In the genomic region with DNA sequence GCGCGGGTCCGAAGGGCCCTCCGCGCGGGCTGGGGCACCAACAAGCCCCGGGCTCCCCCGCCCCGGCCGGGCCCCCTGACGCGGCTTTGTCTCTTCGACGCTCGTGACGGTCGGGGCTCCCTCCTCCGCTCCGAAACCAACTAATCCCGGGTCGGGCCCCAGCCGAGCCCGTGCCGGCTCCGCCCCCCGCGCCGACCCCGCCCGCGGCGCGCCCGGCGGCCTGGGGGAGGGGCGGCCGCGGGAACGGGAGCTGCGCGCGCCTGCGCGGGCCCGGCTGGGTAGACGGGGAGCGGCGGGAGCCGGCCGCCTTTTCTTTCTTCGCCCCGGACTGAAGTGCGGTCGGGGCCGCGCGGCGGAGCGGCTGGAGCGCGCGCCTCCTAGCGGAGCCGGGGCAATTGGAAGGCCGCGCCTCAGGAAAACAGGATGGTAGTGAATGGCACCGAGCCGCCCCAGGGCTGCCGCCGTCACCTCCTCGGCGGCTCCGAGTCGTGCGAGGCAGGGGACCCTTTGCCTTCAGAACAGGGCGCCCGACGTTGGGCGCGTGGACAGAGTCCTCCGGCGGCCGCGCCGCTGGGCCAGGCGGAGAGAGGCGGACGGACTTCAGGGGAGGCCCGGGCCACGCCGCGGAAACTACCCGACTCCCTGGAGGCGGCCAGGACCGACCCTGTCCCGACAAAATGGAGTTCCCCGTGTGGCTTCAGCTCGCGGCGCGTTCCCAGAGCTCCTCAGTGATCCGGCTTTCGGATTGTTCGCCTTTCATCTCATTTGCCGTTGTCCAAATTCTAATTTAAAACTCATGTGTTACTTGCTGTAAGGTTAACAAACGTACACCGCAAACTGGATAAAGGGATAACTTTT, we compare ENCODE assay signal across 1 cellular context.
TF ChIP-seq lines count a peak whose summit lies in the region.

A gene with protein sequence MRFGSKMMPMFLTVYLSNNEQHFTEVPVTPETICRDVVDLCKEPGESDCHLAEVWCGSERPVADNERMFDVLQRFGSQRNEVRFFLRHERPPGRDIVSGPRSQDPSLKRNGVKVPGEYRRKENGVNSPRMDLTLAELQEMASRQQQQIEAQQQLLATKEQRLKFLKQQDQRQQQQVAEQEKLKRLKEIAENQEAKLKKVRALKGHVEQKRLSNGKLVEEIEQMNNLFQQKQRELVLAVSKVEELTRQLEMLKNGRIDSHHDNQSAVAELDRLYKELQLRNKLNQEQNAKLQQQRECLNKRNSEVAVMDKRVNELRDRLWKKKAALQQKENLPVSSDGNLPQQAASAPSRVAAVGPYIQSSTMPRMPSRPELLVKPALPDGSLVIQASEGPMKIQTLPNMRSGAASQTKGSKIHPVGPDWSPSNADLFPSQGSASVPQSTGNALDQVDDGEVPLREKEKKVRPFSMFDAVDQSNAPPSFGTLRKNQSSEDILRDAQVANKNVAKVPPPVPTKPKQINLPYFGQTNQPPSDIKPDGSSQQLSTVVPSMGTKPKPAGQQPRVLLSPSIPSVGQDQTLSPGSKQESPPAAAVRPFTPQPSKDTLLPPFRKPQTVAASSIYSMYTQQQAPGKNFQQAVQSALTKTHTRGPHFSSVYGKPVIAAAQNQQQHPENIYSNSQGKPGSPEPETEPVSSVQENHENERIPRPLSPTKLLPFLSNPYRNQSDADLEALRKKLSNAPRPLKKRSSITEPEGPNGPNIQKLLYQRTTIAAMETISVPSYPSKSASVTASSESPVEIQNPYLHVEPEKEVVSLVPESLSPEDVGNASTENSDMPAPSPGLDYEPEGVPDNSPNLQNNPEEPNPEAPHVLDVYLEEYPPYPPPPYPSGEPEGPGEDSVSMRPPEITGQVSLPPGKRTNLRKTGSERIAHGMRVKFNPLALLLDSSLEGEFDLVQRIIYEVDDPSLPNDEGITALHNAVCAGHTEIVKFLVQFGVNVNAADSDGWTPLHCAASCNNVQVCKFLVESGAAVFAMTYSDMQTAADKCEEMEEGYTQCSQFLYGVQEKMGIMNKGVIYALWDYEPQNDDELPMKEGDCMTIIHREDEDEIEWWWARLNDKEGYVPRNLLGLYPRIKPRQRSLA (minus strand): TSS at position 138 of the 858 bp plus-strand sequence. CDS start 267 bp downstream, outside the sequence.

TF ChIP-seq in GM12878, 131 proteins besides CTCF, POLR2A, EP300 and RAD21 (continued from another document and continues in another):
- TF ChIP-seq, protein P1, sequence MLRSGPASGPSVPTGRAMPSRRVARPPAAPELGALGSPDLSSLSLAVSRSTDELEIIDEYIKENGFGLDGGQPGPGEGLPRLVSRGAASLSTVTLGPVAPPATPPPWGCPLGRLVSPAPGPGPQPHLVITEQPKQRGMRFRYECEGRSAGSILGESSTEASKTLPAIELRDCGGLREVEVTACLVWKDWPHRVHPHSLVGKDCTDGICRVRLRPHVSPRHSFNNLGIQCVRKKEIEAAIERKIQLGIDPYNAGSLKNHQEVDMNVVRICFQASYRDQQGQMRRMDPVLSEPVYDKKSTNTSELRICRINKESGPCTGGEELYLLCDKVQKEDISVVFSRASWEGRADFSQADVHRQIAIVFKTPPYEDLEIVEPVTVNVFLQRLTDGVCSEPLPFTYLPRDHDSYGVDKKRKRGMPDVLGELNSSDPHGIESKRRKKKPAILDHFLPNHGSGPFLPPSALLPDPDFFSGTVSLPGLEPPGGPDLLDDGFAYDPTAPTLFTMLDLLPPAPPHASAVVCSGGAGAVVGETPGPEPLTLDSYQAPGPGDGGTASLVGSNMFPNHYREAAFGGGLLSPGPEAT (IDR thresholded peaks at IDR 0.05; ENCODE audit: low read depth): peak; percentile 77; the same call in 1 of the 2 replicates
- TF ChIP-seq CREM (IDR thresholded peaks at IDR 0.05; ENCODE audit: low read depth): no peak
- TF ChIP-seq SUPT20H (IDR thresholded peaks at IDR 0.05; ENCODE audit: borderline replicate concordance, control insufficient read depth, low read depth, low read length): no peak
- TF ChIP-seq BHLHE40 (IDR thresholded peaks at IDR 0.05; ENCODE audit: borderline replicate concordance in 1 of 2, low read depth in 2 of 2, low read length in 1 of 2): peak; percentile 47 to 83; a peak in 2 of 4 replicates
- TF ChIP-seq SREBF1 (IDR thresholded peaks at IDR 0.05; ENCODE audit: low read length): no peak
- 0 out of 2 replicates have a peak, but pooled peaks have one; percentile 10 for TF ChIP-seq SMC3 (IDR thresholded peaks at IDR 0.05; ENCODE audit: borderline replicate concordance, low read length)
- TF ChIP-seq, protein P2, sequence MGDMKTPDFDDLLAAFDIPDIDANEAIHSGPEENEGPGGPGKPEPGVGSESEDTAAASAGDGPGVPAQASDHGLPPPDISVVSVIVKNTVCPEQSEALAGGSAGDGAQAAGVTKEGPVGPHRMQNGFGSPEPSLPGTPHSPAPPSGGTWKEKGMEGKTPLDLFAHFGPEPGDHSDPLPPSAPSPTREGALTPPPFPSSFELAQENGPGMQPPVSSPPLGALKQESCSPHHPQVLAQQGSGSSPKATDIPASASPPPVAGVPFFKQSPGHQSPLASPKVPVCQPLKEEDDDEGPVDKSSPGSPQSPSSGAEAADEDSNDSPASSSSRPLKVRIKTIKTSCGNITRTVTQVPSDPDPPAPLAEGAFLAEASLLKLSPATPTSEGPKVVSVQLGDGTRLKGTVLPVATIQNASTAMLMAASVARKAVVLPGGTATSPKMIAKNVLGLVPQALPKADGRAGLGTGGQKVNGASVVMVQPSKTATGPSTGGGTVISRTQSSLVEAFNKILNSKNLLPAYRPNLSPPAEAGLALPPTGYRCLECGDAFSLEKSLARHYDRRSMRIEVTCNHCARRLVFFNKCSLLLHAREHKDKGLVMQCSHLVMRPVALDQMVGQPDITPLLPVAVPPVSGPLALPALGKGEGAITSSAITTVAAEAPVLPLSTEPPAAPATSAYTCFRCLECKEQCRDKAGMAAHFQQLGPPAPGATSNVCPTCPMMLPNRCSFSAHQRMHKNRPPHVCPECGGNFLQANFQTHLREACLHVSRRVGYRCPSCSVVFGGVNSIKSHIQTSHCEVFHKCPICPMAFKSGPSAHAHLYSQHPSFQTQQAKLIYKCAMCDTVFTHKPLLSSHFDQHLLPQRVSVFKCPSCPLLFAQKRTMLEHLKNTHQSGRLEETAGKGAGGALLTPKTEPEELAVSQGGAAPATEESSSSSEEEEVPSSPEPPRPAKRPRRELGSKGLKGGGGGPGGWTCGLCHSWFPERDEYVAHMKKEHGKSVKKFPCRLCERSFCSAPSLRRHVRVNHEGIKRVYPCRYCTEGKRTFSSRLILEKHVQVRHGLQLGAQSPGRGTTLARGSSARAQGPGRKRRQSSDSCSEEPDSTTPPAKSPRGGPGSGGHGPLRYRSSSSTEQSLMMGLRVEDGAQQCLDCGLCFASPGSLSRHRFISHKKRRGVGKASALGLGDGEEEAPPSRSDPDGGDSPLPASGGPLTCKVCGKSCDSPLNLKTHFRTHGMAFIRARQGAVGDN (IDR thresholded peaks at IDR 0.05): 0 out of 2 replicates have a peak, but pooled peaks have one; percentile 11
- TF ChIP-seq, protein P3, sequence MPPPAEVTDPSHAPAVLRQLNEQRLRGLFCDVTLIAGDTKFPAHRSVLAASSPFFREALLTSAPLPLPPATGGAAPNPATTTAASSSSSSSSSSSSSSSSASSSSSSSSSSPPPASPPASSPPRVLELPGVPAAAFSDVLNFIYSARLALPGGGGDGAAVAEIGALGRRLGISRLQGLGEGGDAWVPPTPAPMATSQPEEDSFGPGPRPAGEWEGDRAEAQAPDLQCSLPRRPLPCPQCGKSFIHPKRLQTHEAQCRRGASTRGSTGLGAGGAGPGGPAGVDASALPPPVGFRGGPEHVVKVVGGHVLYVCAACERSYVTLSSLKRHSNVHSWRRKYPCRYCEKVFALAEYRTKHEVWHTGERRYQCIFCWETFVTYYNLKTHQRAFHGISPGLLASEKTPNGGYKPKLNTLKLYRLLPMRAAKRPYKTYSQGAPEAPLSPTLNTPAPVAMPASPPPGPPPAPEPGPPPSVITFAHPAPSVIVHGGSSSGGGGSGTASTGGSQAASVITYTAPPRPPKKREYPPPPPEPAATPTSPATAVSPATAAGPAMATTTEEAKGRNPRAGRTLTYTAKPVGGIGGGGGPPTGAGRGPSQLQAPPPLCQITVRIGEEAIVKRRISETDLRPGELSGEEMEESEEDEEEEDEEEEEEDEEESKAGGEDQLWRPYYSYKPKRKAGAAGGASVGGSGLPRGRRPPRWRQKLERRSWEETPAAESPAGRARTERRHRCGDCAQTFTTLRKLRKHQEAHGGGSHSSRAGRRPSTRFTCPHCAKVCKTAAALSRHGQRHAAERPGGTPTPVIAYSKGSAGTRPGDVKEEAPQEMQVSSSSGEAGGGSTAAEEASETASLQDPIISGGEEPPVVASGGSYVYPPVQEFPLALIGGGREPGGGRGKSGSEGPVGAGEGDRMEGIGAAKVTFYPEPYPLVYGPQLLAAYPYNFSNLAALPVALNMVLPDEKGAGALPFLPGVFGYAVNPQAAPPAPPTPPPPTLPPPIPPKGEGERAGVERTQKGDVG (CRISPR knock-in tag; IDR thresholded peaks at IDR 0.05): no peak
- TF ChIP-seq, protein P4, sequence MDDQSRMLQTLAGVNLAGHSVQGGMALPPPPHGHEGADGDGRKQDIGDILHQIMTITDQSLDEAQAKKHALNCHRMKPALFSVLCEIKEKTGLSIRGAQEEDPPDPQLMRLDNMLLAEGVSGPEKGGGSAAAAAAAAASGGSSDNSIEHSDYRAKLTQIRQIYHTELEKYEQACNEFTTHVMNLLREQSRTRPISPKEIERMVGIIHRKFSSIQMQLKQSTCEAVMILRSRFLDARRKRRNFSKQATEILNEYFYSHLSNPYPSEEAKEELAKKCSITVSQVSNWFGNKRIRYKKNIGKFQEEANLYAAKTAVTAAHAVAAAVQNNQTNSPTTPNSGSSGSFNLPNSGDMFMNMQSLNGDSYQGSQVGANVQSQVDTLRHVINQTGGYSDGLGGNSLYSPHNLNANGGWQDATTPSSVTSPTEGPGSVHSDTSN (IDR thresholded peaks at IDR 0.05; ENCODE audit: insufficient replicate concordance, low read depth, low read length): no peak
- peak; percentile 21 for TF ChIP-seq GATAD2B (conservative IDR thresholded peaks at IDR 0.05; ENCODE audit: low read depth)
- TF ChIP-seq ZNF622 (IDR thresholded peaks at IDR 0.05): no peak
- TF ChIP-seq, protein P5, sequence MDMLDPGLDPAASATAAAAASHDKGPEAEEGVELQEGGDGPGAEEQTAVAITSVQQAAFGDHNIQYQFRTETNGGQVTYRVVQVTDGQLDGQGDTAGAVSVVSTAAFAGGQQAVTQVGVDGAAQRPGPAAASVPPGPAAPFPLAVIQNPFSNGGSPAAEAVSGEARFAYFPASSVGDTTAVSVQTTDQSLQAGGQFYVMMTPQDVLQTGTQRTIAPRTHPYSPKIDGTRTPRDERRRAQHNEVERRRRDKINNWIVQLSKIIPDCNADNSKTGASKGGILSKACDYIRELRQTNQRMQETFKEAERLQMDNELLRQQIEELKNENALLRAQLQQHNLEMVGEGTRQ (IDR thresholded peaks at IDR 0.05; ENCODE audit: borderline replicate concordance, low read depth, low read length): no peak
- TF ChIP-seq, protein P6, sequence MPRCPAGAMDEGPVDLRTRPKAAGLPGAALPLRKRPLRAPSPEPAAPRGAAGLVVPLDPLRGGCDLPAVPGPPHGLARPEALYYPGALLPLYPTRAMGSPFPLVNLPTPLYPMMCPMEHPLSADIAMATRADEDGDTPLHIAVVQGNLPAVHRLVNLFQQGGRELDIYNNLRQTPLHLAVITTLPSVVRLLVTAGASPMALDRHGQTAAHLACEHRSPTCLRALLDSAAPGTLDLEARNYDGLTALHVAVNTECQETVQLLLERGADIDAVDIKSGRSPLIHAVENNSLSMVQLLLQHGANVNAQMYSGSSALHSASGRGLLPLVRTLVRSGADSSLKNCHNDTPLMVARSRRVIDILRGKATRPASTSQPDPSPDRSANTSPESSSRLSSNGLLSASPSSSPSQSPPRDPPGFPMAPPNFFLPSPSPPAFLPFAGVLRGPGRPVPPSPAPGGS (IDR thresholded peaks at IDR 0.05; ENCODE audit: borderline replicate concordance, insufficient read depth, low read depth, low read length, poor library complexity, severe bottlenecking): no peak
- no peak for TF ChIP-seq KAT2A (conservative IDR thresholded peaks at IDR 0.05; ENCODE audit: control insufficient read depth, low read depth, low read length)
- TF ChIP-seq CHD4 (IDR thresholded peaks at IDR 0.05): no peak
- no peak for TF ChIP-seq TCF3 (IDR thresholded peaks at IDR 0.05; ENCODE audit: borderline replicate concordance, insufficient read depth, low read depth, low read length)
- TF ChIP-seq, protein P7, sequence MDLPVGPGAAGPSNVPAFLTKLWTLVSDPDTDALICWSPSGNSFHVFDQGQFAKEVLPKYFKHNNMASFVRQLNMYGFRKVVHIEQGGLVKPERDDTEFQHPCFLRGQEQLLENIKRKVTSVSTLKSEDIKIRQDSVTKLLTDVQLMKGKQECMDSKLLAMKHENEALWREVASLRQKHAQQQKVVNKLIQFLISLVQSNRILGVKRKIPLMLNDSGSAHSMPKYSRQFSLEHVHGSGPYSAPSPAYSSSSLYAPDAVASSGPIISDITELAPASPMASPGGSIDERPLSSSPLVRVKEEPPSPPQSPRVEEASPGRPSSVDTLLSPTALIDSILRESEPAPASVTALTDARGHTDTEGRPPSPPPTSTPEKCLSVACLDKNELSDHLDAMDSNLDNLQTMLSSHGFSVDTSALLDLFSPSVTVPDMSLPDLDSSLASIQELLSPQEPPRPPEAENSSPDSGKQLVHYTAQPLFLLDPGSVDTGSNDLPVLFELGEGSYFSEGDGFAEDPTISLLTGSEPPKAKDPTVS (IDR thresholded peaks at IDR 0.05; ENCODE audit: low read depth, low read length): no peak
- TF ChIP-seq, protein P8, sequence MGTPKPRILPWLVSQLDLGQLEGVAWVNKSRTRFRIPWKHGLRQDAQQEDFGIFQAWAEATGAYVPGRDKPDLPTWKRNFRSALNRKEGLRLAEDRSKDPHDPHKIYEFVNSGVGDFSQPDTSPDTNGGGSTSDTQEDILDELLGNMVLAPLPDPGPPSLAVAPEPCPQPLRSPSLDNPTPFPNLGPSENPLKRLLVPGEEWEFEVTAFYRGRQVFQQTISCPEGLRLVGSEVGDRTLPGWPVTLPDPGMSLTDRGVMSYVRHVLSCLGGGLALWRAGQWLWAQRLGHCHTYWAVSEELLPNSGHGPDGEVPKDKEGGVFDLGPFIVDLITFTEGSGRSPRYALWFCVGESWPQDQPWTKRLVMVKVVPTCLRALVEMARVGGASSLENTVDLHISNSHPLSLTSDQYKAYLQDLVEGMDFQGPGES (IDR thresholded peaks at IDR 0.05): no peak
- TF ChIP-seq POLR2AphosphoS2 (IDR thresholded peaks at IDR 0.05; ENCODE audit: low read depth, low read length): no peak
- TF ChIP-seq, protein P9, sequence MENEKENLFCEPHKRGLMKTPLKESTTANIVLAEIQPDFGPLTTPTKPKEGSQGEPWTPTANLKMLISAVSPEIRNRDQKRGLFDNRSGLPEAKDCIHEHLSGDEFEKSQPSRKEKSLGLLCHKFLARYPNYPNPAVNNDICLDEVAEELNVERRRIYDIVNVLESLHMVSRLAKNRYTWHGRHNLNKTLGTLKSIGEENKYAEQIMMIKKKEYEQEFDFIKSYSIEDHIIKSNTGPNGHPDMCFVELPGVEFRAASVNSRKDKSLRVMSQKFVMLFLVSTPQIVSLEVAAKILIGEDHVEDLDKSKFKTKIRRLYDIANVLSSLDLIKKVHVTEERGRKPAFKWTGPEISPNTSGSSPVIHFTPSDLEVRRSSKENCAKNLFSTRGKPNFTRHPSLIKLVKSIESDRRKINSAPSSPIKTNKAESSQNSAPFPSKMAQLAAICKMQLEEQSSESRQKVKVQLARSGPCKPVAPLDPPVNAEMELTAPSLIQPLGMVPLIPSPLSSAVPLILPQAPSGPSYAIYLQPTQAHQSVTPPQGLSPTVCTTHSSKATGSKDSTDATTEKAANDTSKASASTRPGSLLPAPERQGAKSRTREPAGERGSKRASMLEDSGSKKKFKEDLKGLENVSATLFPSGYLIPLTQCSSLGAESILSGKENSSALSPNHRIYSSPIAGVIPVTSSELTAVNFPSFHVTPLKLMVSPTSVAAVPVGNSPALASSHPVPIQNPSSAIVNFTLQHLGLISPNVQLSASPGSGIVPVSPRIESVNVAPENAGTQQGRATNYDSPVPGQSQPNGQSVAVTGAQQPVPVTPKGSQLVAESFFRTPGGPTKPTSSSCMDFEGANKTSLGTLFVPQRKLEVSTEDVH (IDR thresholded peaks at IDR 0.05; ENCODE audit: low read depth, partially characterized antibody): no peak
- TF ChIP-seq DPF2 (IDR thresholded peaks at IDR 0.05): peak; percentile 26
- TF ChIP-seq TAF1 (IDR thresholded peaks at IDR 0.05; ENCODE audit: borderline replicate concordance, low read depth, low read length): no peak; the same call in 1 of the 2 replicates
- peak; percentile 43; the same call in 1 of the 2 replicates for TF ChIP-seq LARP7 (IDR thresholded peaks at IDR 0.05)
- TF ChIP-seq IKZF2 (IDR thresholded peaks at IDR 0.05): peak; percentile 61 to 65
